In the genomic region with DNA sequence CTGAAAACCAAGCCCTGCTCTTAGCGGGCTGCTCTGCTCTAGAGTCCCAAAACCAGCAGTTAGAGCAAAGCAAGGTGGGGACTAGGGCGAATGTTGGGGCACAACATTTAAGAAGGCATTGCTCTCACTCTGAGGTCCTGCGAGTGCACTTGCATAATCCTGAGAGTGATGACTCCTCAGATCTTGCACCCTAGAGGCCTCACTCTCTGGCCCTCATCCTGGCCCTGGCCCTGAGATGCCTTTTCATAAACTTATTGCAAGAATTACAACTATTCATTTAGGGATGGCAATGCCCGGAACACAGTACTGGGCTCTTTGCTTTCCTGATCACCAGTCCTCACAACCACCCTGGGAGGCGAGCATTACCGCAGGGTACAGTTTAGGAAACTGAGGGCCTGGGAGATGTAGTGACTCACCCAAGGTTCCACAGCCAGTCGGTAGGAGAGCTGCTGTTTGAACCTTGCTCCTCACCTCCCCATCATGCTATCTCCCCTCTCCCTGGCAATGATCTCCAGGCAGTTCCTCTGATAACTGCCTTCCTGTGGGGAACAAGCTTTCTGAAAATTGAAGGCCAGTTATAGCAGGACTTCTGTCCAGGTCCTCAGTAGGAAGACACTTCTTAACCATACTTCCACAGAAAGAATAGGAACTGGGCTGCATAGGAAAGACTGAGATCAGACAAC, we compare ENCODE assay signal across 1 cellular context.
TF ChIP-seq lines count a peak whose summit lies in the region.

No MANE protein-coding gene starts in this region.

TF ChIP-seq in H1, 55 proteins besides CTCF, POLR2A, EP300 and RAD21 (continued from another document):
- TF ChIP-seq, protein P1, sequence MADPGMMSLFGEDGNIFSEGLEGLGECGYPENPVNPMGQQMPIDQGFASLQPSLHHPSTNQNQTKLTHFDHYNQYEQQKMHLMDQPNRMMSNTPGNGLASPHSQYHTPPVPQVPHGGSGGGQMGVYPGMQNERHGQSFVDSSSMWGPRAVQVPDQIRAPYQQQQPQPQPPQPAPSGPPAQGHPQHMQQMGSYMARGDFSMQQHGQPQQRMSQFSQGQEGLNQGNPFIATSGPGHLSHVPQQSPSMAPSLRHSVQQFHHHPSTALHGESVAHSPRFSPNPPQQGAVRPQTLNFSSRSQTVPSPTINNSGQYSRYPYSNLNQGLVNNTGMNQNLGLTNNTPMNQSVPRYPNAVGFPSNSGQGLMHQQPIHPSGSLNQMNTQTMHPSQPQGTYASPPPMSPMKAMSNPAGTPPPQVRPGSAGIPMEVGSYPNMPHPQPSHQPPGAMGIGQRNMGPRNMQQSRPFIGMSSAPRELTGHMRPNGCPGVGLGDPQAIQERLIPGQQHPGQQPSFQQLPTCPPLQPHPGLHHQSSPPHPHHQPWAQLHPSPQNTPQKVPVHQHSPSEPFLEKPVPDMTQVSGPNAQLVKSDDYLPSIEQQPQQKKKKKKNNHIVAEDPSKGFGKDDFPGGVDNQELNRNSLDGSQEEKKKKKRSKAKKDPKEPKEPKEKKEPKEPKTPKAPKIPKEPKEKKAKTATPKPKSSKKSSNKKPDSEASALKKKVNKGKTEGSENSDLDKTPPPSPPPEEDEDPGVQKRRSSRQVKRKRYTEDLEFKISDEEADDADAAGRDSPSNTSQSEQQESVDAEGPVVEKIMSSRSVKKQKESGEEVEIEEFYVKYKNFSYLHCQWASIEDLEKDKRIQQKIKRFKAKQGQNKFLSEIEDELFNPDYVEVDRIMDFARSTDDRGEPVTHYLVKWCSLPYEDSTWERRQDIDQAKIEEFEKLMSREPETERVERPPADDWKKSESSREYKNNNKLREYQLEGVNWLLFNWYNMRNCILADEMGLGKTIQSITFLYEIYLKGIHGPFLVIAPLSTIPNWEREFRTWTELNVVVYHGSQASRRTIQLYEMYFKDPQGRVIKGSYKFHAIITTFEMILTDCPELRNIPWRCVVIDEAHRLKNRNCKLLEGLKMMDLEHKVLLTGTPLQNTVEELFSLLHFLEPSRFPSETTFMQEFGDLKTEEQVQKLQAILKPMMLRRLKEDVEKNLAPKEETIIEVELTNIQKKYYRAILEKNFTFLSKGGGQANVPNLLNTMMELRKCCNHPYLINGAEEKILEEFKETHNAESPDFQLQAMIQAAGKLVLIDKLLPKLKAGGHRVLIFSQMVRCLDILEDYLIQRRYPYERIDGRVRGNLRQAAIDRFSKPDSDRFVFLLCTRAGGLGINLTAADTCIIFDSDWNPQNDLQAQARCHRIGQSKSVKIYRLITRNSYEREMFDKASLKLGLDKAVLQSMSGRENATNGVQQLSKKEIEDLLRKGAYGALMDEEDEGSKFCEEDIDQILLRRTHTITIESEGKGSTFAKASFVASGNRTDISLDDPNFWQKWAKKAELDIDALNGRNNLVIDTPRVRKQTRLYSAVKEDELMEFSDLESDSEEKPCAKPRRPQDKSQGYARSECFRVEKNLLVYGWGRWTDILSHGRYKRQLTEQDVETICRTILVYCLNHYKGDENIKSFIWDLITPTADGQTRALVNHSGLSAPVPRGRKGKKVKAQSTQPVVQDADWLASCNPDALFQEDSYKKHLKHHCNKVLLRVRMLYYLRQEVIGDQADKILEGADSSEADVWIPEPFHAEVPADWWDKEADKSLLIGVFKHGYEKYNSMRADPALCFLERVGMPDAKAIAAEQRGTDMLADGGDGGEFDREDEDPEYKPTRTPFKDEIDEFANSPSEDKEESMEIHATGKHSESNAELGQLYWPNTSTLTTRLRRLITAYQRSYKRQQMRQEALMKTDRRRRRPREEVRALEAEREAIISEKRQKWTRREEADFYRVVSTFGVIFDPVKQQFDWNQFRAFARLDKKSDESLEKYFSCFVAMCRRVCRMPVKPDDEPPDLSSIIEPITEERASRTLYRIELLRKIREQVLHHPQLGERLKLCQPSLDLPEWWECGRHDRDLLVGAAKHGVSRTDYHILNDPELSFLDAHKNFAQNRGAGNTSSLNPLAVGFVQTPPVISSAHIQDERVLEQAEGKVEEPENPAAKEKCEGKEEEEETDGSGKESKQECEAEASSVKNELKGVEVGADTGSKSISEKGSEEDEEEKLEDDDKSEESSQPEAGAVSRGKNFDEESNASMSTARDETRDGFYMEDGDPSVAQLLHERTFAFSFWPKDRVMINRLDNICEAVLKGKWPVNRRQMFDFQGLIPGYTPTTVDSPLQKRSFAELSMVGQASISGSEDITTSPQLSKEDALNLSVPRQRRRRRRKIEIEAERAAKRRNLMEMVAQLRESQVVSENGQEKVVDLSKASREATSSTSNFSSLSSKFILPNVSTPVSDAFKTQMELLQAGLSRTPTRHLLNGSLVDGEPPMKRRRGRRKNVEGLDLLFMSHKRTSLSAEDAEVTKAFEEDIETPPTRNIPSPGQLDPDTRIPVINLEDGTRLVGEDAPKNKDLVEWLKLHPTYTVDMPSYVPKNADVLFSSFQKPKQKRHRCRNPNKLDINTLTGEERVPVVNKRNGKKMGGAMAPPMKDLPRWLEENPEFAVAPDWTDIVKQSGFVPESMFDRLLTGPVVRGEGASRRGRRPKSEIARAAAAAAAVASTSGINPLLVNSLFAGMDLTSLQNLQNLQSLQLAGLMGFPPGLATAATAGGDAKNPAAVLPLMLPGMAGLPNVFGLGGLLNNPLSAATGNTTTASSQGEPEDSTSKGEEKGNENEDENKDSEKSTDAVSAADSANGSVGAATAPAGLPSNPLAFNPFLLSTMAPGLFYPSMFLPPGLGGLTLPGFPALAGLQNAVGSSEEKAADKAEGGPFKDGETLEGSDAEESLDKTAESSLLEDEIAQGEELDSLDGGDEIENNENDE (IDR thresholded peaks at IDR 0.05; ENCODE audit: insufficient replicate concordance, low read length): no peak
- TF ChIP-seq SRF (IDR thresholded peaks at IDR 0.05; ENCODE audit: low read depth, low read length) (no peak), TAF7 (optimal IDR thresholded peaks at IDR 0.05; ENCODE audit: borderline replicate concordance, low read depth, low read length) (no peak), FOSL1 (IDR thresholded peaks at IDR 0.05; ENCODE audit: insufficient read depth, low read depth, low read length) (no peak), POLR2AphosphoS5 (IDR thresholded peaks at IDR 0.05; ENCODE audit: low read depth, low read length) (no peak), HDAC6 (IDR thresholded peaks at IDR 0.05; ENCODE audit: low read depth, low read length) (no peak)
- TF ChIP-seq, protein P2, sequence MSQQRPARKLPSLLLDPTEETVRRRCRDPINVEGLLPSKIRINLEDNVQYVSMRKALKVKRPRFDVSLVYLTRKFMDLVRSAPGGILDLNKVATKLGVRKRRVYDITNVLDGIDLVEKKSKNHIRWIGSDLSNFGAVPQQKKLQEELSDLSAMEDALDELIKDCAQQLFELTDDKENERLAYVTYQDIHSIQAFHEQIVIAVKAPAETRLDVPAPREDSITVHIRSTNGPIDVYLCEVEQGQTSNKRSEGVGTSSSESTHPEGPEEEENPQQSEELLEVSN (IDR thresholded peaks at IDR 0.05): no peak
